Comparison of ENCODE assay signal across 14 cellular contexts in genomic region chr17:80428363-80428762, GRCh38. TPM values are rescaled to one million over a fixed set of nuclear protein-coding genes. Genes with fewer than 3 reads are reported as not detected.
DNase-seq lines count a peak whose midpoint lies in the region; ATAC-seq and TF ChIP-seq lines count a peak whose summit lies in the region.
"Had no signal": no experiment of that assay in that cellular context is flagged by ENCODE, and none has a peak within 500 bp of the region (broad histone marks: within the 10 kb centered on the region; RNA-seq: fewer than 3 reads in every experiment).

No MANE protein-coding gene starts in this region.

- H2BK120ac ChIP-seq in mesenchymal stem cell (ENCODE audit: low read depth, low read length) = no peak overlapping the region

- no peak overlapping the region for H3K18ac ChIP-seq in mesenchymal stem cell (ENCODE audit: low read depth in 1 of 2, low read length in 2 of 2)

- H3K79me2 ChIP-seq in SK-N-SH (ENCODE audit: insufficient read depth) = no peaks in the 10 kb centered on the region

- no peaks in the 10 kb centered on the region for H3K79me1 ChIP-seq in mesenchymal stem cell (replicated peaks; ENCODE audit: low read length, poor library complexity, severe bottlenecking)

- no peak overlapping the region for H3K23ac ChIP-seq in mesenchymal stem cell (ENCODE audit: low read length in 2 of 2)

- no peak overlapping the region for H2BK12ac ChIP-seq in mesenchymal stem cell (ENCODE audit: low read length in 2 of 2)

- H2AK5ac ChIP-seq in mesenchymal stem cell (ENCODE audit: low read length, severe bottlenecking) = no peak overlapping the region

- H3K27ac Mint-ChIP-seq in stimulated activated effector memory CD8-positive, alpha-beta T cell treated with anti-CD3 and anti-CD28 coated beads, Interleukin-12 subunit alpha, Interleukin-12 subunit beta, amount 100 ng/mL, for 72 hours = peak overlapping the region; percentile 43
- H3K27ac Mint-ChIP-seq: CD8-positive, alpha-beta memory T cell; IgD-negative memory B cell had no signal

- H3K4me3 Mint-ChIP-seq in stimulated activated effector memory CD8-positive, alpha-beta T cell treated with anti-CD3 and anti-CD28 coated beads, Interleukin-12 subunit alpha, Interleukin-12 subunit beta, amount 100 ng/mL, for 72 hours = no peak overlapping the region
- H3K4me3 Mint-ChIP-seq: CD8-positive, alpha-beta memory T cell had no signal

- no peak overlapping the region for H3K14ac ChIP-seq in mesenchymal stem cell (ENCODE audit: low read length in 2 of 2)

- CTCF ChIA-PET in SK-N-SH (lab: Yijun Ruan, JAX) = interaction anchor here (0.6 to 6.5 kb wide), 23 partner anchors 9 to 673 kb away, joined by 3 to 81 read pairs (median 13); partner anchors contain the start of genes ENDOV and NPTX1

- H4K20me1 ChIP-seq in SK-N-SH (ENCODE audit: insufficient read depth) = no peaks in the 10 kb centered on the region

- no peak overlapping the region for H4K8ac ChIP-seq in mesenchymal stem cell (ENCODE audit: low read length)

- no peak overlapping the region for H3K4me2 ChIP-seq in SK-N-SH
- H3K4me2 ChIP-seq in mesenchymal stem cell (ENCODE audit: low read length, poor library complexity, severe bottlenecking) = no peak overlapping the region

- no peak overlapping the region for H3K9ac ChIP-seq in SK-N-SH
- H3K9ac ChIP-seq in mesenchymal stem cell (ENCODE audit: low read length) = no peak overlapping the region
- H3K9ac ChIP-seq: GM23248 had no signal

- H2AFZ ChIP-seq in SK-N-SH (ENCODE audit: low read depth) (no peak overlapping the region), mesenchymal stem cell (ENCODE audit: low read depth, low read length) (no peak overlapping the region)
- H2AFZ ChIP-seq: GM23248 had no signal

- H3K4ac ChIP-seq in mesenchymal stem cell (ENCODE audit: low read depth in 1 of 2, low read length in 2 of 2) = no peak overlapping the region

- no peaks in the 10 kb centered on the region for H3K9me3 ChIP-seq in SK-N-SH
- no peaks in the 10 kb centered on the region for H3K9me3 ChIP-seq in mesenchymal stem cell (ENCODE audit: control insufficient read depth, low read length)
- H3K9me3 ChIP-seq: Caco-2 had no signal

- H3K27me3 ChIP-seq in SK-N-SH (ENCODE audit: insufficient read depth) (no peaks in the 10 kb centered on the region), H7 (ENCODE audit: control insufficient read depth, insufficient read depth, low read length) (no peaks in the 10 kb centered on the region), mesenchymal stem cell (ENCODE audit: control insufficient read depth in 1 of 2, insufficient read depth in 1 of 2, low read length in 2 of 2) (peaks cover 0 to 12% of the 10 kb centered on the region in 2 experiments)

- H3K36me3 ChIP-seq in SK-N-SH (replicated peaks in 1 of 2; ENCODE audit: control insufficient read depth in 1 of 2, insufficient read depth in 2 of 2, low read length in 1 of 2) = peaks cover 3 to 24% of the 10 kb centered on the region in 2 experiments
- no peaks in the 10 kb centered on the region for H3K36me3 ChIP-seq in H7 (replicated peaks; ENCODE audit: control insufficient read depth, insufficient read depth, low read length)
- peaks cover 10 to 17% of the 10 kb centered on the region in 2 experiments for H3K36me3 ChIP-seq in mesenchymal stem cell (ENCODE audit: control insufficient read depth in 1 of 2, insufficient read depth in 2 of 2, low read depth in 1 of 2, low read length in 2 of 2)

- peaks cover 22% of the 10 kb centered on the region for H3K4me1 Mint-ChIP-seq in stimulated activated effector memory CD8-positive, alpha-beta T cell treated with anti-CD3 and anti-CD28 coated beads, Interleukin-12 subunit alpha, Interleukin-12 subunit beta, amount 100 ng/mL, for 72 hours

- H3K9me3 Mint-ChIP-seq in stimulated activated effector memory CD8-positive, alpha-beta T cell treated with anti-CD3 and anti-CD28 coated beads, Interleukin-12 subunit alpha, Interleukin-12 subunit beta, amount 100 ng/mL, for 72 hours = no peaks in the 10 kb centered on the region
- H3K9me3 Mint-ChIP-seq: CD8-positive, alpha-beta memory T cell; IgD-negative memory B cell had no signal

- H2BK15ac ChIP-seq in mesenchymal stem cell (ENCODE audit: low read depth, poor library complexity, severe bottlenecking) = no peak overlapping the region

- H3K4me1 ChIP-seq in SK-N-SH (ENCODE audit: control insufficient read depth in 1 of 2, insufficient read depth in 2 of 2, low read depth in 1 of 2, low read length in 1 of 2) (no peaks in the 10 kb centered on the region; a peak in 1 of 4 replicates), mesenchymal stem cell (ENCODE audit: control insufficient read depth, insufficient read depth, low read depth, low read length) (peaks cover 7% of the 10 kb centered on the region)
- H3K4me1 ChIP-seq: Caco-2 had no signal

- no peak overlapping the region for H2BK5ac ChIP-seq in mesenchymal stem cell (ENCODE audit: low read depth, low read length, poor library complexity, severe bottlenecking)

- H3K9me2 ChIP-seq in SK-N-SH = no peaks in the 10 kb centered on the region

- H3K36me3 Mint-ChIP-seq in stimulated activated effector memory CD8-positive, alpha-beta T cell treated with anti-CD3 and anti-CD28 coated beads, Interleukin-12 subunit alpha, Interleukin-12 subunit beta, amount 100 ng/mL, for 72 hours = no peaks in the 10 kb centered on the region
- H3K36me3 Mint-ChIP-seq: CD8-positive, alpha-beta memory T cell had no signal

- H3K4me3 ChIP-seq in SK-N-SH (ENCODE audit: low read depth in 2 of 2, low read length in 1 of 2) (no peak overlapping the region), H7 (ENCODE audit: insufficient read depth, low read depth, low read length) (no peak overlapping the region), mesenchymal stem cell (ENCODE audit: insufficient read depth in 1 of 2, low read depth in 1 of 2, low read length in 2 of 2) (no peak overlapping the region)
- H3K4me3 ChIP-seq: GM23248 had no signal

- TF ChIP-seq CTCF in SK-N-SH (IDR thresholded peaks at IDR 0.05) = no peak

- TF ChIP-seq EP300 in SK-N-SH (IDR thresholded peaks at IDR 0.05; ENCODE audit: borderline replicate concordance in 1 of 2, low read depth in 1 of 2, low read length in 1 of 2) = no peak

- peaks cover 6% of the 10 kb centered on the region for H3F3A ChIP-seq in SK-N-SH (replicated peaks; ENCODE audit: insufficient read depth)

- no peak for ATAC-seq in SK-N-SH treated with all-trans-retinoic acid at 6 μM for 48 hours
- ATAC-seq in stimulated activated effector memory CD8-positive, alpha-beta T cell treated with anti-CD3 and anti-CD28 coated beads, Interleukin-12 subunit alpha, Interleukin-12 subunit beta, amount 100 ng/mL, for 72 hours = no peak

- peak overlapping the region; percentile 52 for H4K91ac ChIP-seq in mesenchymal stem cell (ENCODE audit: low read length)

- no peak for TF ChIP-seq RAD21 in SK-N-SH (IDR thresholded peaks at IDR 0.05; ENCODE audit: low read length)

- DNase-seq in SK-N-SH (peak; percentile 41), H7 (peak; percentile 46), mesenchymal stem cell (no peak), HT-29 (ENCODE audit: low spot score) (no peak)
- DNase-seq in stimulated activated effector memory CD8-positive, alpha-beta T cell treated with anti-CD3 and anti-CD28 coated beads, Interleukin-12 subunit alpha, Interleukin-12 subunit beta, amount 100 ng/mL, for 72 hours (ENCODE audit: low spot score in 2 of 2) = no peak
- no peak for DNase-seq in stimulated activated naive CD4-positive, alpha-beta T cell treated with Interleukin-2 at 50 U/mL for 16 hours (lab: John Stamatoyannopoulos, UW)
- DNase-seq: Caco-2; CD8-positive, alpha-beta memory T cell; DND-41; GDM1; GM23248 had no signal

- WGBS in SK-N-SH (ENCODE audit: low lambda C conversion rate) = 76% methylated on average over 9 of the region's 12 CpGs
- 93% methylated on average over 11 of the region's 12 CpGs for WGBS in mesenchymal stem cell

- POLR2A ChIA-PET in SK-N-SH (lab: Yijun Ruan, JAX) = interaction anchor here (1.2 kb wide), 1 partner anchor 14 kb away, joined by 3 read pairs; no protein-coding TSS in a partner anchor

- H3K27ac ChIP-seq in SK-N-SH (ENCODE audit: low read depth in 2 of 2, low read length in 1 of 2) (no peak overlapping the region), mesenchymal stem cell (ENCODE audit: low read length, poor library complexity, severe bottlenecking) (no peak overlapping the region)
- H3K27ac ChIP-seq: 22Rv1, GM23248 had no signal

TF ChIP-seq in SK-N-SH, 30 proteins besides CTCF, POLR2A, EP300 and RAD21 (continues in another document):
- TF ChIP-seq FOSL2 (IDR thresholded peaks at IDR 0.05; ENCODE audit: borderline replicate concordance, low read depth) (no peak), FOXM1 (IDR thresholded peaks at IDR 0.05; ENCODE audit: low read depth) (no peak), TAF1 (IDR thresholded peaks at IDR 0.05; ENCODE audit: borderline replicate concordance, low read depth, low read length) (no peak), GATA2 (CRISPR knock-in tag; IDR thresholded peaks at IDR 0.05) (no peak), GABPA (IDR thresholded peaks at IDR 0.05; ENCODE audit: low read depth) (no peak), MEF2A (IDR thresholded peaks at IDR 0.05; ENCODE audit: borderline replicate concordance, low read depth) (no peak)

TF ChIP-seq in SK-N-SH treated with all-trans-retinoic acid at 6 μM for 48 hours, 23 proteins besides CTCF, POLR2A, EP300 and RAD21 (continues in another document):
- no peak for TF ChIP-seq GLIS3 (CRISPR knock-in tag; IDR thresholded peaks at IDR 0.05)
- TF ChIP-seq RARB (CRISPR knock-in tag; IDR thresholded peaks at IDR 0.05) = no peak

RNA-seq across cellular contexts. Expression of gene ENDOV, which starts 13.4 kb away (rescaled TPM):
- polyA plus RNA-seq in SK-N-SH (2012; rRNA removed) = 83.6 and 90.3 TPM in 2 replicates
- polyA plus RNA-seq in SK-N-SH (2012; cell fraction: cytosol; rRNA removed) = 36.1 and 50.0 TPM in 2 replicates
- polyA plus RNA-seq in SK-N-SH (2012; cell fraction: nucleus; rRNA removed) = 181 and 203 TPM in 2 replicates
- total RNA-seq in H7 (2014; rRNA removed; shearing (Covaris generic)) = 17.1 and 26.0 TPM in 2 replicates
- 13.7 TPM for polyA plus RNA-seq in mesenchymal stem cell (2013, experiment 1 of 2)
- polyA plus RNA-seq in mesenchymal stem cell (2013, experiment 2 of 2) = 12.8 TPM
- 24.5 and 25.8 TPM in 2 replicates for total RNA-seq in HT-29 (2014; rRNA removed; shearing (Covaris generic))

RNA-seq across cellular contexts. Expression of gene NPTX1, which starts 48.0 kb away (rescaled TPM):
- polyA plus RNA-seq in SK-N-SH (2012; rRNA removed) = 0.05 and 0.16 TPM in 2 replicates
- 0.01 and 0.03 TPM in 2 replicates for polyA plus RNA-seq in SK-N-SH (2012; cell fraction: cytosol; rRNA removed)
- 0.05 and 0.38 TPM in 2 replicates for polyA plus RNA-seq in SK-N-SH (2012; cell fraction: nucleus; rRNA removed)
- 1.6 and 4.2 TPM in 2 replicates for total RNA-seq in H7 (2014; rRNA removed; shearing (Covaris generic))
- 1.3 TPM for polyA plus RNA-seq in mesenchymal stem cell (2013, experiment 1 of 2)
- 1.5 TPM for polyA plus RNA-seq in mesenchymal stem cell (2013, experiment 2 of 2)
- not detected in 2 replicates for total RNA-seq in HT-29 (2014; rRNA removed; shearing (Covaris generic))
- polyA plus RNA-seq: CD8-positive, alpha-beta memory T cell; IgD-negative memory B cell had no signal

Comparison
In these comparisons a context has a peak if more than half of its experiments do, and no peak if none do; other contexts are left out.
1. DNase-seq: peak in SK-N-SH (single experiment) and H7 (single experiment); none in mesenchymal stem cell (single experiment), stimulated activated effector memory CD8-positive, alpha-beta T cell treated with anti-CD3 and anti-CD28 coated beads, Interleukin-12 subunit alpha, Interleukin-12 subunit beta, amount 100 ng/mL, for 72 hours (0 of 2), stimulated activated naive CD4-positive, alpha-beta T cell treated with Interleukin-2 at 50 U/mL for 16 hours (single experiment) and HT-29 (single experiment).